11 cellular contexts compared by ENCODE assay signal in genomic region chr3:58084788-58085543, GRCh38.
DNase-seq lines count a peak whose midpoint lies in the region; ATAC-seq, FAIRE-seq and TF ChIP-seq lines count a peak whose summit lies in the region.
"Had no signal": no experiment of that assay in that cellular context is flagged by ENCODE, and none has a peak within 500 bp of the region (broad histone marks: within the 10 kb centered on the region; RNA-seq: fewer than 3 reads in every experiment).

No MANE protein-coding gene starts in this region.

- H3K36me3 Mint-ChIP-seq in activated T-cell treated with anti-CD3 and anti-CD28 coated beads, Interleukin-2, amount 50 U/mL, for 24 hours (ENCODE audit: low read depth) = peaks cover 13% of the 10 kb centered on the region
- H3K36me3 Mint-ChIP-seq in astrocyte (ENCODE audit: low read depth, unreplicated experiment) = peaks cover 10% of the 10 kb centered on the region

- no peak overlapping the region for H3K4me3 Mint-ChIP-seq in activated T-cell treated with anti-CD3 and anti-CD28 coated beads, Interleukin-2, amount 50 U/mL, for 24 hours
- H3K4me3 Mint-ChIP-seq in astrocyte (ENCODE audit: unreplicated experiment) = peak overlapping the region; percentile 11
- H3K4me3 Mint-ChIP-seq: activated B cell treated with CpG ODN at 0.5 μM for 24 hours had no signal

- peak; percentile 53 for ATAC-seq in HG03025 (IDR thresholded peaks at IDR 0.05; ENCODE audit: low FRiP score, unreplicated experiment)

- H2AFZ ChIP-seq in astrocyte (ENCODE audit: low read depth, low read length) (no peak overlapping the region), neuronal stem cell (ENCODE audit: low read length) (no peak overlapping the region)

- H3K9me3 ChIP-seq in astrocyte (ENCODE audit: insufficient read depth, low read depth, low read length) = no peaks in the 10 kb centered on the region
- no peaks in the 10 kb centered on the region for H3K9me3 ChIP-seq in thyroid gland
- H3K9me3 ChIP-seq in neuronal stem cell (replicated peaks in 1 of 2; ENCODE audit: control insufficient read depth in 2 of 2, insufficient read depth in 1 of 2, low read depth in 1 of 2, low read length in 2 of 2) = no peaks in the 10 kb centered on the region

- WGBS in thyroid gland, 2 donors = 93 to 97% methylated on average over 5 of the region's 5 CpGs
- no CpG with 5 or more reads among the region's 5 CpGs for WGBS in neuronal stem cell (ENCODE audit: extremely low coverage in 2 of 2, insufficient read length in 2 of 2, insufficient replicate concordance in 1 of 2), 2 donors

- H3K14ac ChIP-seq in neuronal stem cell (ENCODE audit: low read length) = no peak overlapping the region

- no peak overlapping the region for H2BK120ac ChIP-seq in neuronal stem cell (ENCODE audit: low read depth, low read length)

- peaks cover 41% of the 10 kb centered on the region for H3K4me1 Mint-ChIP-seq in activated T-cell treated with anti-CD3 and anti-CD28 coated beads, Interleukin-2, amount 50 U/mL, for 24 hours (ENCODE audit: low read depth)
- H3K4me1 Mint-ChIP-seq in astrocyte (ENCODE audit: low read depth, unreplicated experiment) = peaks cover 38% of the 10 kb centered on the region

- H3K9ac ChIP-seq in astrocyte (ENCODE audit: low read length) (no peak overlapping the region), neuronal stem cell (ENCODE audit: low read depth, low read length, poor library complexity) (no peak overlapping the region)

- H4K8ac ChIP-seq in neuronal stem cell (ENCODE audit: low read depth, low read length) = no peak overlapping the region

- H3K27ac Mint-ChIP-seq in activated T-cell treated with anti-CD3 and anti-CD28 coated beads, Interleukin-2, amount 50 U/mL, for 24 hours = peak overlapping the region; percentile 55
- peak overlapping the region; percentile 58 for H3K27ac Mint-ChIP-seq in astrocyte (ENCODE audit: unreplicated experiment)
- H3K27ac Mint-ChIP-seq: activated B cell treated with CpG ODN at 0.5 μM for 24 hours had no signal

- H3K4me1 ChIP-seq in astrocyte (ENCODE audit: insufficient read depth, low read length) (peaks cover 13% of the 10 kb centered on the region), thyroid gland (peaks cover 31 to 40% of the 10 kb centered on the region in 2 donors), neuronal stem cell (ENCODE audit: control insufficient read depth in 2 of 2, insufficient read depth in 1 of 2, low read depth in 1 of 2, low read length in 2 of 2) (peaks cover 3% of the 10 kb centered on the region in 2 donors)

- H2AK5ac ChIP-seq in neuronal stem cell (ENCODE audit: low read depth, low read length) = no peak overlapping the region

- H3K4me2 ChIP-seq in astrocyte (ENCODE audit: low read length) (no peak overlapping the region), neuronal stem cell (ENCODE audit: insufficient read depth, low read length, poor library complexity, severe bottlenecking) (no peak overlapping the region)

- H2BK15ac ChIP-seq in neuronal stem cell (ENCODE audit: low read length) = no peak overlapping the region

- H3K18ac ChIP-seq in neuronal stem cell (ENCODE audit: low read length) = no peak overlapping the region

- H4K91ac ChIP-seq in neuronal stem cell (ENCODE audit: low read depth, low read length, poor library complexity) = no peak overlapping the region

- no peak overlapping the region for H3K23ac ChIP-seq in neuronal stem cell (ENCODE audit: low read depth, low read length, poor library complexity)

- H3K27ac ChIP-seq in astrocyte (ENCODE audit: low read depth, low read length) (no peak overlapping the region), thyroid gland (peak overlapping the region; percentile 52 to 82 (median 76)), neuronal stem cell (replicated peaks; ENCODE audit: low read length) (no peak overlapping the region)

- TF ChIP-seq POLR2A in thyroid gland (IDR thresholded peaks at IDR 0.05) = no peak

- no peaks in the 10 kb centered on the region for H3K79me1 ChIP-seq in neuronal stem cell (ENCODE audit: low read depth, low read length)

- no peak overlapping the region for H2BK12ac ChIP-seq in neuronal stem cell (ENCODE audit: low read length)

- H3K79me2 ChIP-seq in astrocyte (ENCODE audit: insufficient read depth, low read length) = peaks cover 58% of the 10 kb centered on the region

- no peak for TF ChIP-seq CTCF in astrocyte (IDR thresholded peaks at IDR 0.05; ENCODE audit: insufficient read depth, low read depth, low read length)
- TF ChIP-seq CTCF in thyroid gland (IDR thresholded peaks at IDR 0.05) = no peak

- no peaks in the 10 kb centered on the region for H3K27me3 Mint-ChIP-seq in activated T-cell treated with anti-CD3 and anti-CD28 coated beads, Interleukin-2, amount 50 U/mL, for 24 hours
- no peaks in the 10 kb centered on the region for H3K27me3 Mint-ChIP-seq in astrocyte (ENCODE audit: low read depth, unreplicated experiment)
- H3K27me3 Mint-ChIP-seq: activated B cell treated with CpG ODN at 0.5 μM for 24 hours had no signal

- H3K4me3 ChIP-seq in astrocyte (ENCODE audit: insufficient read depth, low read depth, low read length) (no peak overlapping the region), thyroid gland (replicated peaks in 1 of 3) (no peak overlapping the region), neuronal stem cell (ENCODE audit: low read length in 2 of 2) (no peak overlapping the region)

- no peak overlapping the region for H2BK5ac ChIP-seq in neuronal stem cell (ENCODE audit: low read length)

- H3K4ac ChIP-seq in neuronal stem cell (ENCODE audit: low read length) = no peak overlapping the region

- FAIRE-seq in astrocyte (lab: Jason Lieb, UNC) = no peak

- no peak for DNase-seq in activated T-cell treated with anti-CD3 and anti-CD28 coated beads, Interleukin-2, amount 50 U/mL, for 24 hours
- no peak for DNase-seq in activated T-cell treated with anti-CD3 and anti-CD28 coated beads, Interleukin-2, amount 50 U/mL, for 1 hour
- DNase-seq in astrocyte (ENCODE audit: low read depth) (no peak), thyroid gland (no peak), posterior vena cava (ENCODE audit: low spot score) (no peak), neuronal stem cell (ENCODE audit: low spot score) (no peak), OCI-M2 (lab: John Stamatoyannopoulos, UW; ENCODE audit: unreplicated experiment) (no peak)
- DNase-seq: activated B cell treated with CpG ODN at 0.5 μM for 24 hours, caudate nucleus, NCI-H1930 had no signal

- no peaks in the 10 kb centered on the region for H3K9me3 Mint-ChIP-seq in activated T-cell treated with anti-CD3 and anti-CD28 coated beads, Interleukin-2, amount 50 U/mL, for 24 hours
- H3K9me3 Mint-ChIP-seq in astrocyte (ENCODE audit: unreplicated experiment) = no peaks in the 10 kb centered on the region
- H3K9me3 Mint-ChIP-seq: activated B cell treated with CpG ODN at 0.5 μM for 24 hours had no signal

- peaks cover 17% of the 10 kb centered on the region for H3K36me3 ChIP-seq in astrocyte (ENCODE audit: insufficient read depth, low read length)
- no peaks in the 10 kb centered on the region for H3K36me3 ChIP-seq in thyroid gland
- H3K36me3 ChIP-seq in neuronal stem cell (replicated peaks in 1 of 2; ENCODE audit: control insufficient read depth in 2 of 2, insufficient read depth in 2 of 2, low read length in 2 of 2) = peaks cover under 1 to 4% of the 10 kb centered on the region in 2 donors

- H3K27me3 ChIP-seq in astrocyte (ENCODE audit: insufficient read depth, low read length) = no peaks in the 10 kb centered on the region
- no peaks in the 10 kb centered on the region for H3K27me3 ChIP-seq in thyroid gland
- no peaks in the 10 kb centered on the region for H3K27me3 ChIP-seq in neuronal stem cell (ENCODE audit: control insufficient read depth in 3 of 3, insufficient read depth in 3 of 3, low read depth in 1 of 3, low read length in 3 of 3)

- intact Hi-C loops in thyroid gland (cut with DNase I) = no loop called here
- intact Hi-C loops in posterior vena cava (cut with DNase I) = no loop called here

- peaks cover 25% of the 10 kb centered on the region for H4K20me1 ChIP-seq in astrocyte (ENCODE audit: insufficient read depth, low read length)

Comparison
In these comparisons a context has a peak if more than half of its experiments do, and no peak if none do; other contexts are left out.
1. H3K27ac ChIP-seq: peak in thyroid gland (3 of 3); none in astrocyte (single experiment) and neuronal stem cell (single experiment).